ENCODE assay signal across 9 cellular contexts in the genomic region with DNA sequence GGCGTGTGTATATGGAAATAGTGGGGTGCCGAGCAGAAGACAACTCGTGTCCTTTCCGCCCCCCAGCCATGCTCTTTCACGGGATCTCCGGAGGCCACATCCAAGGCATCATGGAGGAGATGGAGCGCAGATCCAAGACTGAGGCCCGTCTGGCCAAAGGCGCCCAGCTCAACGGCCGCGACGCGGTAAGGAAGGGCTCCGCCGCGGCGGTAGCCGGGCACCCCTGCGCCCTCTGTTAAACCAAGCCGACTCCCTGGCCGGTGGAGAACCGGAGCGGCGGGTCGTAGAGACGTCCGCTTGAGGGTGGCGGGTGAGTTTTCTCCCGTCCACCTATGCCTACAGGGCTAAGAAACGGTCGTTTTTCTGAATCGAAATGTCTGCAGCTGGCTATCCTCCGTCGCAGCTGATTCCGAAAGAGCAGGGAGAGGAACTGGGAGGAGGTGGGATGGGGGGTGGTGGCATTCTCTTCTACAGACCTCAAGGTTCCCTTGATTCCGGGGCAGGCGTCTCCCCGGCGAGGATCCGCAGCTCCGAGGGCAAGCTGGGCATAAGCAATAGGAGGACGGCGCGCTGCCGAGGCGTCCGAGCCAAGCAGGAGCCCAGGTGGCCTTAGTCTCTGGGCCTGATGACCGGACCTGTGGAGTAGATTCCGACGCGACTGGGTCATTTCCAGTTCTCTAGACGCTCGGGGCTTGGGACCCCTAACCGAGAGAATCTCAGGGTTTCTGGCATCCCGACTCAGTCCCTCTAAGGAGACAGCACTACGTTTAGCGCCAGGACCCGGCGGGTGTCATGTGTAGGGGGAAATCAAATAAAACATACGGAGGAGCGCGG. TPM values are rescaled to one million over a fixed set of nuclear protein-coding genes. Genes with fewer than 3 reads are reported as not detected.
DNase-seq lines count a peak whose midpoint lies in the region; ATAC-seq and TF ChIP-seq lines count a peak whose summit lies in the region.
"Had no signal": no experiment of that assay in that cellular context is flagged by ENCODE, and none has a peak within 500 bp of the region (broad histone marks: within the 10 kb centered on the region; RNA-seq: fewer than 3 reads in every experiment).

No MANE protein-coding gene starts in this region.

- no peak for TF ChIP-seq POLR2A in stomach (IDR thresholded peaks at IDR 0.05)

- no peak overlapping the region for H3K27ac ChIP-seq in stomach

- intact Hi-C loops in Right ventricle myocardium superior (cut with DNase I): no loop called here
- intact Hi-C loops in cardiac septum (cut with DNase I): no loop called here
- intact Hi-C loops in stomach (cut with DNase I; ENCODE audit: low total_unique reads): no loop called here

- H3K4me3 ChIP-seq in iPS-18c (ENCODE audit: insufficient read depth, low read depth, low read length): peak overlapping the region; percentile 38
- H3K4me3 ChIP-seq in stomach: peak overlapping the region; percentile 28 to 54 (median 33)

- peaks cover 34 to 77% (median 55%) of the 10 kb centered on the region in 4 donors for H3K4me1 ChIP-seq in stomach

- H3K9me3 ChIP-seq in iPS-18c (ENCODE audit: control insufficient read depth, insufficient read depth, low read length): no peaks in the 10 kb centered on the region
- H3K9me3 ChIP-seq in stomach: peaks cover 0 to 11% (median 0%) of the 10 kb centered on the region in 4 donors

- peak overlapping the region; percentile 54 for H3K27ac Mint-ChIP-seq in activated T-cell treated with anti-CD3 and anti-CD28 coated beads, Interleukin-2, amount 50 U/mL, for 72 hours

- H3K27me3 Mint-ChIP-seq in activated T-cell treated with anti-CD3 and anti-CD28 coated beads, Interleukin-2, amount 50 U/mL, for 72 hours (ENCODE audit: low read depth): peaks cover 100% of the 10 kb centered on the region

- 3 to 5% (median 4%) methylated on average over 41 to 63 of the region's 63 CpGs for WGBS in stomach, 5 donors

- no peak for TF ChIP-seq CTCF in stomach (IDR thresholded peaks at IDR 0.05)

- peak; percentile 31 for ATAC-seq in Right ventricle myocardium superior (ENCODE audit: poor library complexity)
- peak; percentile 27 to 46 for ATAC-seq in activated T-cell treated with anti-CD3 and anti-CD28 coated beads, Interleukin-2, amount 50 U/mL, for 72 hours (replicated peaks in 1 of 2)
- no peak for ATAC-seq in GM21825 (IDR thresholded peaks at IDR 0.05; ENCODE audit: unreplicated experiment)
- ATAC-seq in activated CD4-positive, CD25-positive, alpha-beta regulatory T cell treated with anti-CD3 and anti-CD28 coated beads, Interleukin-2, amount 50 U/mL, for 24 hours: no peak

- H3K9me3 Mint-ChIP-seq in activated T-cell treated with anti-CD3 and anti-CD28 coated beads, Interleukin-2, amount 50 U/mL, for 72 hours: no peaks in the 10 kb centered on the region

- peak overlapping the region; percentile 85 to 88 for H3K4me3 Mint-ChIP-seq in activated T-cell treated with anti-CD3 and anti-CD28 coated beads, Interleukin-2, amount 50 U/mL, for 72 hours

- peaks cover 80% of the 10 kb centered on the region for H3K4me1 Mint-ChIP-seq in activated T-cell treated with anti-CD3 and anti-CD28 coated beads, Interleukin-2, amount 50 U/mL, for 72 hours (ENCODE audit: low read depth)

- peaks cover 2% of the 10 kb centered on the region in 2 donors for H3K36me3 Mint-ChIP-seq in activated T-cell treated with anti-CD3 and anti-CD28 coated beads, Interleukin-2, amount 50 U/mL, for 72 hours (ENCODE audit: insufficient read depth in 2 of 2)

- DNase-seq in Right ventricle myocardium superior: no peak
- no peak for DNase-seq in cardiac septum (ENCODE audit: low spot score)
- DNase-seq in activated T-cell treated with anti-CD3 and anti-CD28 coated beads, Interleukin-2, amount 50 U/mL, for 72 hours: no peak
- no peak for DNase-seq in stomach
- DNase-seq in activated effector memory CD4-positive, alpha-beta T cell treated with Interleukin-2 at 50 U/mL for 16 hours: no peak

- H3K36me3 ChIP-seq in stomach: no peaks in the 10 kb centered on the region

- H3K27me3 ChIP-seq in stomach: peaks cover 35 to 100% (median 100%) of the 10 kb centered on the region in 3 donors

- TF ChIP-seq EP300 in stomach (IDR thresholded peaks at IDR 0.05): no peak

RNA-seq across cellular contexts. Expression of gene LHX9, which starts 0.9 kb away (rescaled TPM):
- total RNA-seq in Right ventricle myocardium superior (0.05 TPM), cardiac septum (0.22 TPM), stomach (not detected)
- total RNA-seq in activated T-cell treated with anti-CD3 and anti-CD28 coated beads, Interleukin-2, amount 50 U/mL, for 72 hours: under 1 TPM in 1 of 2 donors, not detected in 1; 0.02 TPM
- polyA plus RNA-seq in stomach: not detected
- total RNA-seq: subcutaneous adipose tissue had no signal

RNA-seq across cellular contexts. Expression of gene C1orf53, which starts 15.6 kb away (rescaled TPM):
- total RNA-seq in Right ventricle myocardium superior: 6.2 TPM
- total RNA-seq in cardiac septum: 7.4 TPM
- not detected for total RNA-seq in activated T-cell treated with anti-CD3 and anti-CD28 coated beads, Interleukin-2, amount 50 U/mL, for 72 hours
- not detected for total RNA-seq in stomach
- 10 to 100 TPM in 1 of 3 donors, 1 to 10 TPM in 1, not detected in 1; 3.9 to 11.7 TPM for polyA plus RNA-seq in stomach

Comparison
In these comparisons a context has a peak if more than half of its experiments do, and no peak if none do; other contexts are left out.
1. ATAC-seq: peak in Right ventricle myocardium superior (single experiment) and activated T-cell treated with anti-CD3 and anti-CD28 coated beads, Interleukin-2, amount 50 U/mL, for 72 hours (2 of 2); none in GM21825 (single experiment) and activated CD4-positive, CD25-positive, alpha-beta regulatory T cell treated with anti-CD3 and anti-CD28 coated beads, Interleukin-2, amount 50 U/mL, for 24 hours (0 of 2).